Comparison of ENCODE assay signal across 25 cellular contexts in genomic region chr21:21396424-21396823, GRCh38.
"Had no signal": no experiment of that assay in that cellular context is flagged by ENCODE, and none has a peak within 500 bp of the region (broad histone marks: within the 10 kb centered on the region; RNA-seq: fewer than 3 reads in every experiment).

No MANE protein-coding gene starts in this region.

- ATAC-seq: activated naive CD8-positive, alpha-beta T cell treated with anti-CD3 and anti-CD28 coated beads, Interleukin-2, amount 50 U/mL, for 24 hours; activated T-cell treated with anti-CD3 and anti-CD28 coated beads, Interleukin-2, amount 50 U/mL, for 72 hours; body of pancreas; effector memory CD8-positive, alpha-beta T cell; gastroesophageal sphincter had no signal

- DNase-seq: activated CD4-positive, alpha-beta memory T cell treated with anti-CD3 and anti-CD28 coated beads, Interleukin-2, amount 10 ng/mL, durations not matched to agents 7 days and 5 days; activated CD4-positive, alpha-beta T cell treated with anti-CD3 and anti-CD28 coated beads for 1 hour; activated CD4-positive, alpha-beta T cell treated with anti-CD3 and anti-CD28 coated beads, Interleukin-2, amount 10 ng/mL, durations not matched to agents 7 days and 5 days; activated CD4-positive, alpha-beta T cell treated with anti-CD3 and anti-CD28 coated beads, Interleukin-2, amount 50 U/mL, for 4 hours; activated CD4-positive, CD25-positive, alpha-beta regulatory T cell; activated CD8-positive, alpha-beta memory T cell treated with anti-CD3 and anti-CD28 coated beads, Interleukin-2, amount 50 U/mL, for 48 hours; activated naive CD4-positive, alpha-beta T cell treated with anti-CD3 and anti-CD28 coated beads for 36 hours; activated naive CD8-positive, alpha-beta T cell treated with anti-CD3 and anti-CD28 coated beads for 36 hours; activated naive CD8-positive, alpha-beta T cell treated with anti-CD3 and anti-CD28 coated beads, Interleukin-2, amount 50 U/mL, for 24 hours; activated T-cell treated with anti-CD3 and anti-CD28 coated beads for 4 hours; activated T-cell treated with anti-CD3 and anti-CD28 coated beads, Interleukin-2, amount 50 U/mL, for 24 hours; activated T-cell treated with anti-CD3 and anti-CD28 coated beads, Interleukin-2, amount 50 U/mL, for 72 hours; adrenal gland; amygdala; aorta; body of pancreas; caudate nucleus; cortex of kidney; dermis blood vessel endothelial cell; effector CD4-positive, alpha-beta T cell; effector memory CD8-positive, alpha-beta T cell; esophagus squamous epithelium; foreskin melanocyte; T-helper 2 cell had no signal
